7 cellular contexts compared by ENCODE assay signal in the genomic region with DNA sequence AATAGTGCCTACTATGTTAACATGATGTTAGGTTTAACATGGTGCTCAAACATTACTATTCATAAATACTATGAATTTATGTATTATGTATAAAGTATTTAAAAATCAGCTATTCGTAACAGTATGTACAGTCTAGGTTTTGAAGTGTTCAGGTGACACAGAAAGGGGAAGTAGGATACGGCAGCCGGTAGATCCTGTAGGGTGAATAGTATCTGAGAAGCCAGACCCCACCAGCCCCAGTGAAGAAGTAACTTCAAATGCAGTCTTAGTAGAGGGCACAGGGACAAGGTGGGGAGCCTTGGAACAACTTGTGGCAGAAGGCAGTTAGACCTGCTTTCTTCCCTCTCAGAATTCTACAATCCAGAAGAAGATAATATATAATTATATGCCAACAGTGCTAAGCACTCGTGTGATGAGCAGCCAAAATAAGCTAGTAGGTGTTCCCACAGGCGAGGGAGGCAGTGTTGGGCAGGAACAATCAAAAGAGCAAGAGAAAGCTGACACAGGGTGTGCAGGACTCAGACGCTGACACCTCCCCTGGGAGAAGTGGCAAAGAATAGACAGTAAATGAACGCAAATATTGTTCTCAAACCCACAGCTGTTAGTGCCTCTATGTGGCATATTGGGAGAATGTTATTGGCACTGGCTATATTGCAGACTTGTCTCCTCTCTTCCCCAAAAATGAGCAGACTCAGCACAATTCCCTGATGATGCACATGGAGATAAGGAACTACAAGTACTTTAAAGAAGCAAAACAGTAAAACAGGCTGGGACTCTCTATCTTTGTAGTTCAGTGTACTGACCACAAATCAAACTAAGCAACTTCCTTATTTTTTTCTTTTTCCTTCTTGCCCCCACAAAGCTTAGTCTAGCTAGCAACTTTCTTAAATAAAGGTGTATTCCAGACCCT. TPM values are rescaled to one million over a fixed set of nuclear protein-coding genes. Genes with fewer than 3 reads are reported as not detected.
DNase-seq lines count a peak whose midpoint lies in the region; ATAC-seq lines count a peak whose summit lies in the region.

No MANE protein-coding gene starts in this region.

- H3K27me3 Mint-ChIP-seq in T-helper 17 cell, result no peaks in the 10 kb centered on the region

- H3K4me3 Mint-ChIP-seq in T-helper 17 cell, result peak overlapping the region; percentile 76

- H3K27ac Mint-ChIP-seq in T-helper 17 cell, result peak overlapping the region; percentile 87

- no peaks in the 10 kb centered on the region for H3K36me3 Mint-ChIP-seq in T-helper 17 cell (ENCODE audit: low read depth)

- no peak for DNase-seq in T-helper 17 cell
- peak; percentile 59 for DNase-seq in midbrain (lab: John Stamatoyannopoulos, UW)
- DNase-seq in HPDE6-E6E7 (ENCODE audit: extremely low spot score), result no peak
- DNase-seq in NCI-H226, result no peak
- no peak for DNase-seq in NCI-H187 treated with DMSO at 0.1 percent for 48 hours (lab: John Stamatoyannopoulos, UW)

- no peaks in the 10 kb centered on the region for H3K9me3 ChIP-seq in T-helper 17 cell (ENCODE audit: control insufficient read depth, low read length, poor library complexity, severe bottlenecking)

- peaks cover 24% of the 10 kb centered on the region for H3K4me1 Mint-ChIP-seq in T-helper 17 cell

- ATAC-seq in GM18907 (IDR thresholded peaks at IDR 0.05; ENCODE audit: unreplicated experiment) (peak; percentile 26), HG03432 (IDR thresholded peaks at IDR 0.05; ENCODE audit: unreplicated experiment) (peak; percentile 15), T-helper 17 cell (no peak)

RNA-seq across cellular contexts. Expression of a gene that starts 4.6 kb away (rescaled TPM):
- total RNA-seq in T-helper 17 cell, result 1 to 10 TPM; 4.7 to 6.9 TPM

RNA-seq across cellular contexts. Expression of a gene that starts 30.1 kb away (rescaled TPM):
- total RNA-seq in T-helper 17 cell, result 10 to 100 TPM; 23.5 to 31.7 TPM

RNA-seq across cellular contexts. Expression of a gene that starts 36.4 kb away (rescaled TPM):
- 10 to 100 TPM; 16.6 to 21.3 TPM for total RNA-seq in T-helper 17 cell
